Comparison of ENCODE assay signal across 17 cellular contexts in genomic region chr13:33169273-33169980, GRCh38.
DNase-seq lines count a peak whose midpoint lies in the region; ATAC-seq and TF ChIP-seq lines count a peak whose summit lies in the region.
"Had no signal": no experiment of that assay in that cellular context is flagged by ENCODE, and none has a peak within 500 bp of the region (broad histone marks: within the 10 kb centered on the region; RNA-seq: fewer than 3 reads in every experiment).

No MANE protein-coding gene starts in this region.

- H3K27me3 ChIP-seq in esophagus muscularis mucosa, result no peaks in the 10 kb centered on the region

- peaks cover 0 to 32% (median 18%) of the 10 kb centered on the region in 4 donors for H3K36me3 ChIP-seq in esophagus muscularis mucosa

- no peak for TF ChIP-seq EP300 in esophagus muscularis mucosa (IDR thresholded peaks at IDR 0.05)

- H3K4me3 Mint-ChIP-seq in nephron, result no peak overlapping the region
- H3K4me3 Mint-ChIP-seq: activated T-helper 17 cell treated with anti-CD3 and anti-CD28 coated beads, Interleukin-2, amount 50 U/mL, for 72 hours; naive thymus-derived CD8-positive, alpha-beta T cell; T-cell had no signal

- no peak overlapping the region for H3K4me3 ChIP-seq in esophagus muscularis mucosa
- H3K4me3 ChIP-seq: coronary artery had no signal

- peak overlapping the region; percentile 48 to 64 (median 56) for H3K27ac ChIP-seq in esophagus muscularis mucosa (replicated peaks in 1 of 4)
- H3K27ac ChIP-seq: C4-2B had no signal

- TF ChIP-seq CTCF in esophagus muscularis mucosa (IDR thresholded peaks at IDR 0.05), result no peak
- TF ChIP-seq CTCF in nephron (IDR thresholded peaks at IDR 0.05; ENCODE audit: unreplicated experiment in 3 of 3), result no peak

- no peaks in the 10 kb centered on the region for H3K9me3 ChIP-seq in esophagus muscularis mucosa

- H3K27ac Mint-ChIP-seq in nephron, result peak overlapping the region in 2 of 3 experiments; percentile 75 to 79
- H3K27ac Mint-ChIP-seq: activated T-helper 17 cell treated with anti-CD3 and anti-CD28 coated beads, Interleukin-2, amount 50 U/mL, for 72 hours; naive thymus-derived CD8-positive, alpha-beta T cell; T-cell had no signal

- no peaks in the 10 kb centered on the region for H3K27me3 Mint-ChIP-seq in nephron (ENCODE audit: low read depth)

- 81% methylated on average over 6 of the region's 6 CpGs for WGBS in esophagus muscularis mucosa

- peaks cover 43 to 57% (median 54%) of the 10 kb centered on the region in 4 donors for H3K4me1 ChIP-seq in esophagus muscularis mucosa

- no peak for TF ChIP-seq POLR2A in esophagus muscularis mucosa (IDR thresholded peaks at IDR 0.05; ENCODE audit: low read depth)

- ATAC-seq in HG02884 (IDR thresholded peaks at IDR 0.05; ENCODE audit: unreplicated experiment), result no peak
- ATAC-seq: activated T-helper 17 cell treated with anti-CD3 and anti-CD28 coated beads, Interleukin-2, amount 50 U/mL, for 72 hours; naive thymus-derived CD8-positive, alpha-beta T cell; T-cell had no signal

- H3K36me3 Mint-ChIP-seq in nephron (ENCODE audit: low read depth), result peaks cover 24% of the 10 kb centered on the region
- H3K36me3 Mint-ChIP-seq: naive thymus-derived CD8-positive, alpha-beta T cell; T-cell had no signal

- intact Hi-C loops in esophagus muscularis mucosa (cut with DNase I), result no loop called here

- H3K4me1 Mint-ChIP-seq in nephron, result peaks cover 32% of the 10 kb centered on the region
- H3K4me1 Mint-ChIP-seq: activated T-helper 17 cell treated with anti-CD3 and anti-CD28 coated beads, Interleukin-2, amount 50 U/mL, for 72 hours; naive thymus-derived CD8-positive, alpha-beta T cell; T-cell had no signal

- DNase-seq in COLO829 (ENCODE audit: low spot score) (peak; percentile 42), RPMI7951 (ENCODE audit: low read depth) (peak; percentile 78), esophagus muscularis mucosa (ENCODE audit: extremely low spot score) (no peak), ecto neural progenitor cell (ENCODE audit: low spot score) (no peak), midbrain (lab: John Stamatoyannopoulos, UW) (no peak), NCI-H1105 (lab: John Stamatoyannopoulos, UW) (no peak)
- DNase-seq: activated CD4-positive, alpha-beta T cell treated with anti-CD3 and anti-CD28 coated beads for 4 hours; GDM1; naive thymus-derived CD8-positive, alpha-beta T cell; NCI-H2029; stimulated activated CD4-positive, alpha-beta T cell treated with anti-CD3 and anti-CD28 coated beads, Interleukin-12 subunit alpha, Interleukin-12 subunit beta, amount 100 ng/mL, for 4 hours; T-cell had no signal

- no peaks in the 10 kb centered on the region for H3K9me3 Mint-ChIP-seq in nephron
- H3K9me3 Mint-ChIP-seq: activated T-helper 17 cell treated with anti-CD3 and anti-CD28 coated beads, Interleukin-2, amount 50 U/mL, for 72 hours; naive thymus-derived CD8-positive, alpha-beta T cell; T-cell had no signal

Comparison
In these comparisons a context has a peak if more than half of its experiments do, and no peak if none do; other contexts are left out.
1. DNase-seq: peak in COLO829 (single experiment) and RPMI7951 (single experiment); none in esophagus muscularis mucosa (single experiment), ecto neural progenitor cell (single experiment), midbrain (single experiment) and NCI-H1105 (single experiment).